Comparison of ENCODE assay signal across 1 cellular context in genomic region chr22:21828268-21828638, GRCh38.
TF ChIP-seq lines count a peak whose summit lies in the region.

No MANE protein-coding gene starts in this region.

TF ChIP-seq in IMR-90, 13 proteins besides CTCF, POLR2A, EP300 and RAD21:
- TF ChIP-seq RCOR1 (IDR thresholded peaks at IDR 0.05; ENCODE audit: insufficient replicate concordance, low read length): no peak
- TF ChIP-seq CHD1 (IDR thresholded peaks at IDR 0.05; ENCODE audit: low read depth, low read length): no peak
- no peak for TF ChIP-seq RFX5 (IDR thresholded peaks at IDR 0.05; ENCODE audit: low read depth, low read length)
- TF ChIP-seq USF2 (IDR thresholded peaks at IDR 0.05; ENCODE audit: low read depth, low read length): no peak
- no peak for TF ChIP-seq NFE2L2 (IDR thresholded peaks at IDR 0.05; ENCODE audit: low read depth, low read length)
- TF ChIP-seq SMC3 (IDR thresholded peaks at IDR 0.05; ENCODE audit: low read depth, low read length): no peak
- TF ChIP-seq CEBPB (IDR thresholded peaks at IDR 0.05; ENCODE audit: low read depth, low read length): no peak
- TF ChIP-seq MXI1 (IDR thresholded peaks at IDR 0.05; ENCODE audit: borderline replicate concordance, low read depth, low read length): no peak
- TF ChIP-seq, protein P1, sequence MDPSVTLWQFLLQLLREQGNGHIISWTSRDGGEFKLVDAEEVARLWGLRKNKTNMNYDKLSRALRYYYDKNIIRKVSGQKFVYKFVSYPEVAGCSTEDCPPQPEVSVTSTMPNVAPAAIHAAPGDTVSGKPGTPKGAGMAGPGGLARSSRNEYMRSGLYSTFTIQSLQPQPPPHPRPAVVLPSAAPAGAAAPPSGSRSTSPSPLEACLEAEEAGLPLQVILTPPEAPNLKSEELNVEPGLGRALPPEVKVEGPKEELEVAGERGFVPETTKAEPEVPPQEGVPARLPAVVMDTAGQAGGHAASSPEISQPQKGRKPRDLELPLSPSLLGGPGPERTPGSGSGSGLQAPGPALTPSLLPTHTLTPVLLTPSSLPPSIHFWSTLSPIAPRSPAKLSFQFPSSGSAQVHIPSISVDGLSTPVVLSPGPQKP (IDR thresholded peaks at IDR 0.05; ENCODE audit: borderline replicate concordance, low read depth, low read length): no peak
- no peak for TF ChIP-seq BHLHE40 (IDR thresholded peaks at IDR 0.05; ENCODE audit: low read depth, low read length)
- no peak for TF ChIP-seq MAFK (IDR thresholded peaks at IDR 0.05; ENCODE audit: low read depth, low read length)
- TF ChIP-seq FOS (IDR thresholded peaks at IDR 0.05; ENCODE audit: low read depth, low read length): no peak
